Comparison of ENCODE assay signal across 8 cellular contexts in genomic region chr1:116504308-116505156, GRCh38.
A peak's percentile ranks its signal among the peaks of the same experiment; 100 is the strongest.
DNase-seq lines count a peak whose midpoint lies in the region; ATAC-seq, FAIRE-seq and TF ChIP-seq lines count a peak whose summit lies in the region.

No MANE protein-coding gene starts in this region.

- no peaks in the 10 kb centered on the region for H3K9me3 Mint-ChIP-seq in Calu3 (ENCODE audit: low read depth, unreplicated experiment)
- no peaks in the 10 kb centered on the region for H3K9me3 Mint-ChIP-seq in effector memory CD8-positive, alpha-beta T cell

- DNase-seq in Calu3 = peak; percentile 59
- DNase-seq in Kasumi-1 (lab: John Stamatoyannopoulos, UW) = peak; percentile 98 to 99
- DNase-seq in activated CD4-positive, alpha-beta T cell treated with anti-CD3 and anti-CD28 coated beads, Interleukin-2, amount 50 U/mL, for 4 hours = peak; percentile 81 to 84
- peak; percentile 82 to 83 (median 82) for DNase-seq in effector memory CD8-positive, alpha-beta T cell
- peak; percentile 78 for DNase-seq in pons (ENCODE audit: low spot score)
- DNase-seq in ureter (ENCODE audit: low spot score) = peak; percentile 74
- no peak for DNase-seq in D721Med (ENCODE audit: insufficient read length, low spot score)

- H3K4me3 Mint-ChIP-seq in Calu3 (ENCODE audit: low read depth, unreplicated experiment) = no peak overlapping the region
- peak overlapping the region; percentile 68 to 71 for H3K4me3 Mint-ChIP-seq in effector memory CD8-positive, alpha-beta T cell

- H3K27me3 Mint-ChIP-seq in Calu3 (ENCODE audit: unreplicated experiment) = no peaks in the 10 kb centered on the region
- H3K27me3 Mint-ChIP-seq in effector memory CD8-positive, alpha-beta T cell = no peaks in the 10 kb centered on the region

- peak overlapping the region; percentile 73 for H3K27ac Mint-ChIP-seq in Calu3 (ENCODE audit: unreplicated experiment)
- peak overlapping the region; percentile 97 to 98 for H3K27ac Mint-ChIP-seq in effector memory CD8-positive, alpha-beta T cell

- peak; percentile 92 for ATAC-seq in GM21723 (IDR thresholded peaks at IDR 0.05; ENCODE audit: unreplicated experiment)
- peak; percentile 95 for ATAC-seq in effector memory CD8-positive, alpha-beta T cell (replicated peaks)

- intact Hi-C loops in Calu3 (cut with micrococcal nuclease; ENCODE audit: unreplicated experiment) = loop anchor here (5.0 kb wide), 1 partner anchor 63 kb away; no protein-coding TSS in a partner anchor

- TF ChIP-seq CTCF in Calu3 (IDR thresholded peaks at IDR 0.05; ENCODE audit: unreplicated experiment) (no peak), D721Med (IDR thresholded peaks at IDR 0.05; ENCODE audit: insufficient read depth, missing control alignments) (no peak)

- CTCF ChIA-PET in Calu3 (lab: Charles Lee) = interaction anchor here (0.7 kb wide), 1 partner anchor 235 kb away, joined by 5 read pairs; no protein-coding TSS in a partner anchor

- H3K36me3 Mint-ChIP-seq in Calu3 (ENCODE audit: insufficient read depth, unreplicated experiment) = peaks cover 7% of the 10 kb centered on the region
- H3K36me3 Mint-ChIP-seq in effector memory CD8-positive, alpha-beta T cell (ENCODE audit: insufficient read depth) = peaks cover 14% of the 10 kb centered on the region

- FAIRE-seq in D721Med (lab: Jason Lieb, UNC) = no peak

- H3K4me1 Mint-ChIP-seq in Calu3 (ENCODE audit: low read depth, unreplicated experiment) = peaks cover 57% of the 10 kb centered on the region
- peaks cover 49 to 53% of the 10 kb centered on the region in 2 donors for H3K4me1 Mint-ChIP-seq in effector memory CD8-positive, alpha-beta T cell (ENCODE audit: low read depth in 2 of 2)

- BruUV-seq in Calu3 (replicated peaks; lab: Mats Ljungman, UMichigan) = no TSS peak
